ENCODE assay signal across 8 cellular contexts in genomic region chr6:170280689-170281045, GRCh38. TPM values are rescaled to one million over a fixed set of nuclear protein-coding genes. Genes with fewer than 3 reads are reported as not detected.
DNase-seq lines count a peak whose midpoint lies in the region; ATAC-seq and TF ChIP-seq lines count a peak whose summit lies in the region.
"Had no signal": no experiment of that assay in that cellular context is flagged by ENCODE, and none has a peak within 500 bp of the region (broad histone marks: within the 10 kb centered on the region; RNA-seq: fewer than 3 reads in every experiment).

No MANE protein-coding gene starts in this region.

- H3K27ac ChIP-seq in dorsolateral prefrontal cortex, result peak overlapping the region in 5 of 59 donors; percentile 6 to 54 (median 14)

- H3K27me3 ChIP-seq in dorsolateral prefrontal cortex, result no peaks in the 10 kb centered on the region

- no peak for TF ChIP-seq CTCF in dorsolateral prefrontal cortex (IDR thresholded peaks at IDR 0.05 in 54 of 56, conservative IDR thresholded peaks at IDR 0.05 in 2 of 56; ENCODE audit: low read depth in 1 of 56, partially characterized antibody in 56 of 56)

- peak overlapping the region in 44 of 59 donors; percentile 4 to 57 (median 28) for H3K4me3 ChIP-seq in dorsolateral prefrontal cortex
- peak overlapping the region; percentile 32 for H3K4me3 ChIP-seq in skeletal muscle cell (ENCODE audit: low read depth, low read length)

- intact Hi-C loops in dorsolateral prefrontal cortex (cut with DNase I), result loop anchor here in 1 of 2 donors (5.0 kb wide), 2 partner anchors 48 to 103 kb away; no protein-coding TSS in a partner anchor

- ATAC-seq in GM18868 (IDR thresholded peaks at IDR 0.05; ENCODE audit: unreplicated experiment) (peak; percentile 48), HG03175 (IDR thresholded peaks at IDR 0.05; ENCODE audit: unreplicated experiment) (peak; percentile 12), HG03439 (IDR thresholded peaks at IDR 0.05; ENCODE audit: unreplicated experiment) (no peak), HG02970 (IDR thresholded peaks at IDR 0.05; ENCODE audit: low FRiP score, unreplicated experiment) (no peak)

- no peak for DNase-seq in dorsolateral prefrontal cortex
- no peak for DNase-seq in skeletal muscle cell (ENCODE audit: low read depth)
- no peak for DNase-seq in NCI-H345 (lab: John Stamatoyannopoulos, UW)
- DNase-seq: OCI-M1 had no signal

RNA-seq across cellular contexts. Expression of gene DLL1, which starts 10.2 kb away (rescaled TPM):
- total RNA-seq in dorsolateral prefrontal cortex, result 10 to 100 TPM in 104 of 120 experiments, 1 to 10 TPM in 16; 4.7 to 47.2 (median 15.7) TPM

RNA-seq across cellular contexts. Expression of gene FAM120B, which starts 25.9 kb away (rescaled TPM):
- total RNA-seq in dorsolateral prefrontal cortex, result 10 to 100 TPM; 37.3 to 72.0 (median 55.7) TPM

Comparison
In these comparisons a context has a peak if more than half of its experiments do, and no peak if none do; other contexts are left out.
1. ATAC-seq: peak in GM18868 (single experiment) and HG03175 (single experiment); none in HG03439 (single experiment) and HG02970 (single experiment).